24 cellular contexts compared by ENCODE assay signal in the genomic region with DNA sequence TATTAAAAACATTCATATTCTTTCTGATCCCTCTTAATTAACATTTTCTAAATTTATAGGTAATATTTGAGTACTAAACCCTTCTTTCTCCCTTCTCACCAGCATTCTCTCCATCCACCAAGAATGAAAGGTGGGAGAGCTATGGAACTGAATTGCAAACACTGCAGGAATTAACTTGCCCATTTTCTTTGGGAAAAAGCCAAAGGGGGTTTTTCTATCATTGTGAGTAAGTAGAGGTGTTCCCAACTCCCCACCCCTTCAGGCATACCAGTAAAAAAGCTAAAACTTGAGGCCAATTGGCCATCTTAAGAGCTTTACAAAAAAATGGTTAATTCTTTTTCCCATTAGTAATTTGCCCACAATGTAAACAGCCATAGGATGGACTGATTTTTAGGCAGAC. TPM values are rescaled to one million over a fixed set of nuclear protein-coding genes. Genes with fewer than 3 reads are reported as not detected.
DNase-seq lines count a peak whose midpoint lies in the region; ATAC-seq, FAIRE-seq and TF ChIP-seq lines count a peak whose summit lies in the region.
"Had no signal": no experiment of that assay in that cellular context is flagged by ENCODE, and none has a peak within 500 bp of the region (broad histone marks: within the 10 kb centered on the region; RNA-seq: fewer than 3 reads in every experiment).

No MANE protein-coding gene starts in this region.

- dilution Hi-C loops in keratinocyte (cut with MboI; ENCODE audit: extremely low pct_ligation_motif_present, low sequenced_read_pairs) = no loop called here

- H3K27me3 Mint-ChIP-seq in CD4-positive, CD25-positive, alpha-beta regulatory T cell = no peaks in the 10 kb centered on the region
- no peaks in the 10 kb centered on the region for H3K27me3 Mint-ChIP-seq in activated naive CD8-positive, alpha-beta T cell treated with anti-CD3 and anti-CD28 coated beads for 36 hours
- no peaks in the 10 kb centered on the region for H3K27me3 Mint-ChIP-seq in osteocyte (ENCODE audit: unreplicated experiment)
- H3K27me3 Mint-ChIP-seq: IgD-negative memory B cell had no signal

- no peaks in the 10 kb centered on the region for H3K36me3 Mint-ChIP-seq in CD4-positive, CD25-positive, alpha-beta regulatory T cell
- peaks cover under 1% of the 10 kb centered on the region for H3K36me3 Mint-ChIP-seq in activated naive CD8-positive, alpha-beta T cell treated with anti-CD3 and anti-CD28 coated beads for 36 hours
- no peaks in the 10 kb centered on the region for H3K36me3 Mint-ChIP-seq in osteocyte (ENCODE audit: unreplicated experiment)
- H3K36me3 Mint-ChIP-seq: IgD-negative memory B cell had no signal

- no peak overlapping the region for H2AFZ ChIP-seq in keratinocyte (ENCODE audit: control insufficient read depth, low read length)
- H2AFZ ChIP-seq: PC-9 had no signal

- no peak for ATAC-seq in CD4-positive, CD25-positive, alpha-beta regulatory T cell (ENCODE audit: low read depth in 2 of 2)
- no peak for ATAC-seq in right lobe of liver
- ATAC-seq: A549, GM12878, HCT116 had no signal

- H3K4me1 Mint-ChIP-seq in CD4-positive, CD25-positive, alpha-beta regulatory T cell = peaks cover 52 to 82% (median 59%) of the 10 kb centered on the region in 4 donors
- H3K4me1 Mint-ChIP-seq in activated naive CD8-positive, alpha-beta T cell treated with anti-CD3 and anti-CD28 coated beads for 36 hours = peaks cover 58% of the 10 kb centered on the region
- H3K4me1 Mint-ChIP-seq in osteocyte (ENCODE audit: unreplicated experiment) = peaks cover 34% of the 10 kb centered on the region

- no peak for TF ChIP-seq CTCF in keratinocyte (optimal IDR thresholded peaks at IDR 0.05 in 1 of 3, IDR thresholded peaks at IDR 0.05 in 1 of 3, conservative IDR thresholded peaks at IDR 0.05 in 1 of 3; ENCODE audit: extremely low read depth in 1 of 3, insufficient read depth in 2 of 3, low read length in 3 of 3)
- TF ChIP-seq CTCF in right lobe of liver (IDR thresholded peaks at IDR 0.05) = no peak
- no peak for TF ChIP-seq CTCF in osteocyte (IDR thresholded peaks at IDR 0.05)
- TF ChIP-seq CTCF in ascending aorta (IDR thresholded peaks at IDR 0.05) = no peak

- intact Hi-C loops in right lobe of liver (cut with DNase I) (no loop called here), ascending aorta (cut with DNase I) (no loop called here)

- H3K4me2 ChIP-seq in keratinocyte (ENCODE audit: control insufficient read depth, extremely low read depth, insufficient read depth, low read depth, low read length) = peak overlapping the region; percentile 25
- H3K4me2 ChIP-seq: A549, PC-9 had no signal

- no peak for DNase-seq in CD4-positive, CD25-positive, alpha-beta regulatory T cell
- DNase-seq in ELR (ENCODE audit: low read depth) (peak; percentile 16), keratinocyte (ENCODE audit: low read depth, low spot score) (no peak), right lobe of liver (no peak), osteocyte (ENCODE audit: extremely low spot score, unreplicated experiment) (no peak), ascending aorta (ENCODE audit: low spot score in 2 of 2) (no peak)
- no peak for DNase-seq in activated naive CD8-positive, alpha-beta T cell treated with anti-CD3 and anti-CD28 coated beads for 36 hours
- DNase-seq: COR-L47, DMS 273 treated with DMSO at 0.1 percent for 48 hours, Karpas-422, MG63, NCI-H1048, NCI-H1436, NCI-H1930, NCI-H526, PC-9 had no signal

- H3K9me3 Mint-ChIP-seq in CD4-positive, CD25-positive, alpha-beta regulatory T cell = peaks cover 0 to 2% (median 0%) of the 10 kb centered on the region in 7 donors
- H3K9me3 Mint-ChIP-seq in activated naive CD8-positive, alpha-beta T cell treated with anti-CD3 and anti-CD28 coated beads for 36 hours = no peaks in the 10 kb centered on the region
- H3K9me3 Mint-ChIP-seq in osteocyte (ENCODE audit: unreplicated experiment) = no peaks in the 10 kb centered on the region
- H3K9me3 Mint-ChIP-seq: IgD-negative memory B cell had no signal

- no peak overlapping the region for H3K4me3 ChIP-seq in CD4-positive, CD25-positive, alpha-beta regulatory T cell (ENCODE audit: low read depth, low read length)
- H3K4me3 ChIP-seq in keratinocyte (ENCODE audit: control insufficient read depth in 2 of 3, extremely low read depth in 1 of 3, insufficient read depth in 2 of 3, low read depth in 1 of 3, low read length in 3 of 3) (no peak overlapping the region), right lobe of liver (no peak overlapping the region), ascending aorta (no peak overlapping the region)
- H3K4me3 ChIP-seq: A549; BLaER1 treated with 17β-estradiol and CSF1 and Interleukin-3, amounts not matched to agents 10 nM and 100 nM; GM12878; MG63; PC-9; SJSA1 had no signal

- peaks cover 3% of the 10 kb centered on the region for H3K9me1 ChIP-seq in keratinocyte (ENCODE audit: control insufficient read depth, extremely low read depth, insufficient read depth, low read length)

- H3K79me2 ChIP-seq in keratinocyte (ENCODE audit: control insufficient read depth, insufficient read depth, low read length) = peaks cover 91% of the 10 kb centered on the region

- H3K27ac ChIP-seq in CD4-positive, CD25-positive, alpha-beta regulatory T cell (ENCODE audit: insufficient read depth, low read length, poor library complexity, severe bottlenecking) = no peak overlapping the region
- H3K27ac ChIP-seq in keratinocyte (ENCODE audit: control insufficient read depth, insufficient read depth, low read length) (peak overlapping the region; percentile 7), right lobe of liver (no peak overlapping the region), ascending aorta (no peak overlapping the region)
- H3K27ac ChIP-seq: A549; BLaER1 treated with 17β-estradiol and CSF1 and Interleukin-3, amounts not matched to agents 10 nM and 100 nM; PC-9; RWPE1; SJSA1 had no signal

- peak overlapping the region in 2 of 3 donors; percentile 74 to 92 for H3K27ac Mint-ChIP-seq in CD4-positive, CD25-positive, alpha-beta regulatory T cell
- H3K27ac Mint-ChIP-seq in activated naive CD8-positive, alpha-beta T cell treated with anti-CD3 and anti-CD28 coated beads for 36 hours = peak overlapping the region; percentile 50
- H3K27ac Mint-ChIP-seq in osteocyte (ENCODE audit: unreplicated experiment) = no peak overlapping the region
- H3K27ac Mint-ChIP-seq: IgD-negative memory B cell had no signal

- FAIRE-seq in keratinocyte (lab: Jason Lieb, UNC) = no peak
- FAIRE-seq: A549, GM12878, GM19239 had no signal

- H3K27me3 ChIP-seq in CD4-positive, CD25-positive, alpha-beta regulatory T cell (ENCODE audit: control insufficient read depth, insufficient read depth, low read length) = no peaks in the 10 kb centered on the region
- H3K27me3 ChIP-seq in keratinocyte (ENCODE audit: control insufficient read depth, extremely low read depth, insufficient read depth, low read length) = no peaks in the 10 kb centered on the region
- no peaks in the 10 kb centered on the region for H3K27me3 ChIP-seq in right lobe of liver
- no peaks in the 10 kb centered on the region for H3K27me3 ChIP-seq in ascending aorta
- H3K27me3 ChIP-seq: BLaER1 treated with 17β-estradiol and CSF1 and Interleukin-3, amounts not matched to agents 10 nM and 100 nM; MG63; SJSA1 had no signal

- H3K9ac ChIP-seq in keratinocyte (ENCODE audit: control insufficient read depth, extremely low read depth, insufficient read depth, low read length) = no peak overlapping the region
- H3K9ac ChIP-seq: BLaER1 treated with 17β-estradiol and CSF1 and Interleukin-3, amounts not matched to agents 10 nM and 100 nM had no signal

- no peak for TF ChIP-seq POLR2A in right lobe of liver (IDR thresholded peaks at IDR 0.05)

- H3K4me1 ChIP-seq in CD4-positive, CD25-positive, alpha-beta regulatory T cell (ENCODE audit: control insufficient read depth, insufficient read depth, low read length, poor library complexity, severe bottlenecking) = peaks cover 62% of the 10 kb centered on the region
- H3K4me1 ChIP-seq in keratinocyte (ENCODE audit: control insufficient read depth, extremely low read depth, insufficient read depth, low read length) (peaks cover 13% of the 10 kb centered on the region), right lobe of liver (peaks cover 0 to 25% (median 9%) of the 10 kb centered on the region in 4 donors), ascending aorta (no peaks in the 10 kb centered on the region)

- H3K9me3 ChIP-seq in CD4-positive, CD25-positive, alpha-beta regulatory T cell (ENCODE audit: control insufficient read depth in 2 of 2, low read length in 2 of 2) = no peaks in the 10 kb centered on the region
- no peaks in the 10 kb centered on the region for H3K9me3 ChIP-seq in keratinocyte (ENCODE audit: control insufficient read depth, low read depth, low read length)
- H3K9me3 ChIP-seq in right lobe of liver = no peaks in the 10 kb centered on the region
- no peaks in the 10 kb centered on the region for H3K9me3 ChIP-seq in ascending aorta
- H3K9me3 ChIP-seq: A549, MG63, SJSA1 had no signal

- no peaks in the 10 kb centered on the region for H3K36me3 ChIP-seq in CD4-positive, CD25-positive, alpha-beta regulatory T cell (ENCODE audit: control insufficient read depth, insufficient read depth, low read length)
- H3K36me3 ChIP-seq in keratinocyte (ENCODE audit: control insufficient read depth in 2 of 2, extremely low read depth in 1 of 2, insufficient read depth in 2 of 2, low read length in 2 of 2) (no peaks in the 10 kb centered on the region), right lobe of liver (no peaks in the 10 kb centered on the region), ascending aorta (no peaks in the 10 kb centered on the region)
- H3K36me3 ChIP-seq: MG63, SJSA1 had no signal

- H4K20me1 ChIP-seq in keratinocyte (ENCODE audit: control insufficient read depth, extremely low read depth, insufficient read depth, low read length) = peaks cover 11% of the 10 kb centered on the region

- H3K4me3 Mint-ChIP-seq in CD4-positive, CD25-positive, alpha-beta regulatory T cell = peak overlapping the region in 1 of 4 donors; percentile 4
- no peak overlapping the region for H3K4me3 Mint-ChIP-seq in activated naive CD8-positive, alpha-beta T cell treated with anti-CD3 and anti-CD28 coated beads for 36 hours
- H3K4me3 Mint-ChIP-seq in osteocyte (ENCODE audit: unreplicated experiment) = no peak overlapping the region
- H3K4me3 Mint-ChIP-seq: IgD-negative memory B cell had no signal

RNA-seq across cellular contexts. Expression of a gene that starts 23.7 kb away (rescaled TPM):
- total RNA-seq in CD4-positive, CD25-positive, alpha-beta regulatory T cell = 202 TPM
- 10 to 100 TPM; 16.4 to 25.7 (median 20.3) TPM for polyA plus RNA-seq in CD4-positive, CD25-positive, alpha-beta regulatory T cell
- total RNA-seq in activated naive CD8-positive, alpha-beta T cell treated with anti-CD3 and anti-CD28 coated beads for 36 hours = 10 to 100 TPM; 31.0 to 37.4 TPM
- polyA plus RNA-seq in keratinocyte = 38.2 to 45.0 TPM (median 39.8 TPM) in 3 replicates
- polyA plus RNA-seq in keratinocyte (2011; ENCODE audit: low read depth) = 8.3 TPM
- polyA plus RNA-seq in keratinocyte (2011; cell fraction: cytosol; rRNA removed) = 9.2 and 17.8 TPM in 2 replicates
- 90.4 and 96.7 TPM in 2 replicates for polyA plus RNA-seq in keratinocyte (2011; cell fraction: nucleus; rRNA removed)
- 8.8 and 18.3 TPM in 2 replicates for polyA plus RNA-seq in keratinocyte (2012; ENCODE audit: low replicate concordance)
- 97.5 to 158 TPM (median 147 TPM) in 3 replicates for polyA minus RNA-seq in keratinocyte
- 37.6 TPM for polyA minus RNA-seq in keratinocyte (2011; cell fraction: cytosol; rRNA and poly(A)+ RNA removed)
- polyA minus RNA-seq in keratinocyte (2011; cell fraction: nucleus; rRNA and poly(A)+ RNA removed) = 222 and 342 TPM in 2 replicates
- total RNA-seq in right lobe of liver = 10 to 100 TPM; 25.4 to 33.2 (median 29.3) TPM
- total RNA-seq in osteocyte = 72.2 and 83.9 TPM in 2 replicates
- total RNA-seq in ascending aorta = 73.1 TPM
